Comparison of ENCODE assay signal across 18 cellular contexts in the genomic region with DNA sequence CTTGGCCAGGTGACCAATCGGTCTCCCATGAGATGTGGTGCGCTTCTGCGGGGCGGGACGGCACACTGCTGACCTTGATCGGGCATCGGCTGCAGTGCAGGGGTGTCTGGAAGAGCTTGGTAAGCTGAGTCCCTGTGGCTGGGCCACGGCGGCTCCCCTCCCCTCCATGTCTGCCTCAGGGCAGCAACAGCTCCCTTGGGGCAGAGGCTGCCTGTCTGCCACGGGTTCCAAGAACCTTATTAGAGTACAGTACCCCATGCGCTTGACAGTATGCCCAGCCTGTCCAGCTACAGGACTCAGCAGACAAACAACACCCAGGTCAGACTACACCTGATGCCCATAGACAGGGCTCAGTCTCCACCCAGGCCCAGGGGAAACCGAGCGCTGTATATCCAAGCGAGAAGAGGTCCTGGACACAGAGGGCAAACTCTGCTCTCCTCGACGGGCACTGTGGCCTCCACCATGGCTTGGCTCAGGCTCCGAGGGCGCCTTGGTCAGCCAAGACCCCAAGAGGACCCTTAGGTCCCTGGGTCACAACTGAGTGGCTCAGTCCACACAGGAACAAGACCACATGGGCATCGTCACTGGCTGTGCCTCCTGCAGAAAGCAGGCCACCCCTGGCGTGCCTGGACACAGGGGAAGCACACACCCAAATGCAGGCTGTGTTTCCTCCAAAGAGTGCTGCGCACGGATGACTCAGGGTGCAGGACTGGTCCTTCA. TPM values are rescaled to one million over a fixed set of nuclear protein-coding genes. Genes with fewer than 3 reads are reported as not detected.
DNase-seq lines count a peak whose midpoint lies in the region; ATAC-seq and TF ChIP-seq lines count a peak whose summit lies in the region.
"Had no signal": no experiment of that assay in that cellular context is flagged by ENCODE, and none has a peak within 500 bp of the region (broad histone marks: within the 10 kb centered on the region; RNA-seq: fewer than 3 reads in every experiment).

No MANE protein-coding gene starts in this region.

- H3K27me3 Mint-ChIP-seq in stimulated activated naive CD8-positive, alpha-beta T cell treated with anti-CD3 and anti-CD28 coated beads, Interleukin-15, amount 100 ng/mL, for 72 hours, result peaks cover 9% of the 10 kb centered on the region
- peaks cover 5% of the 10 kb centered on the region for H3K27me3 Mint-ChIP-seq in neural progenitor cell (ENCODE audit: insufficient read depth, low read depth)

- TF ChIP-seq CTCF in osteoblast (IDR thresholded peaks at IDR 0.05; ENCODE audit: extremely low read depth, low read depth, low read length) (no peak), neural progenitor cell (IDR thresholded peaks at IDR 0.05) (no peak)

- H2AFZ ChIP-seq in osteoblast (ENCODE audit: low read length) (no peak overlapping the region), neural progenitor cell (replicated peaks) (no peak overlapping the region)
- H2AFZ ChIP-seq: GM23248 had no signal

- H3K27me3 ChIP-seq in osteoblast (ENCODE audit: insufficient read depth, low read length), result no peaks in the 10 kb centered on the region
- H3K27me3 ChIP-seq in neural progenitor cell, result no peaks in the 10 kb centered on the region

- no peak overlapping the region for H3K9ac ChIP-seq in neural progenitor cell
- H3K9ac ChIP-seq: GM23248, KMS-11 had no signal

- no peak for DNase-seq in stimulated activated naive CD8-positive, alpha-beta T cell treated with anti-CD3 and anti-CD28 coated beads, Interleukin-15, amount 100 ng/mL, for 72 hours
- DNase-seq in stimulated activated naive CD8-positive, alpha-beta T cell treated with anti-CD3 and anti-CD28 coated beads, Interleukin-15, Interleukin-2, amounts not matched to agents 100 U/mL and 50 U/mL, for 24 hours, result no peak
- DNase-seq in osteoblast (ENCODE audit: insufficient read length, low spot score, missing footprints) (peak; percentile 17), Ammon's horn (ENCODE audit: low spot score) (no peak), neural progenitor cell (ENCODE audit: low spot score) (no peak)
- DNase-seq in activated CD4-positive, CD25-positive, alpha-beta regulatory T cell (lab: John Stamatoyannopoulos, UW), result no peak
- DNase-seq: GM23248, NCI-H1417 treated with DMSO at 0.1 percent for 48 hours, NCI-H187 treated with DMSO at 0.1 percent for 48 hours, NCI-H2227 treated with DMSO at 0.1 percent for 48 hours, NCI-H524, NCI-H82, OCI-M1, SHP77 treated with DMSO at 0.1 percent for 48 hours had no signal

- no peak overlapping the region for H3K27ac ChIP-seq in osteoblast (ENCODE audit: low read depth, low read length)
- H3K27ac ChIP-seq in neural progenitor cell, result no peak overlapping the region
- H3K27ac ChIP-seq: C4-2B, GM23248, KMS-11 had no signal

- H3K4me2 ChIP-seq in osteoblast (ENCODE audit: insufficient read depth, low read length) (no peak overlapping the region), neural progenitor cell (no peak overlapping the region)
- H3K4me2 ChIP-seq: KMS-11 had no signal

- H4K20me1 ChIP-seq in osteoblast (ENCODE audit: insufficient read depth, low read length), result no peaks in the 10 kb centered on the region
- no peaks in the 10 kb centered on the region for H4K20me1 ChIP-seq in neural progenitor cell (ENCODE audit: low read depth)

- H3K79me2 ChIP-seq in osteoblast (ENCODE audit: insufficient read depth, low read length) (no peaks in the 10 kb centered on the region), neural progenitor cell (ENCODE audit: low read depth) (no peaks in the 10 kb centered on the region)

- H3K9me3 Mint-ChIP-seq in stimulated activated naive CD8-positive, alpha-beta T cell treated with anti-CD3 and anti-CD28 coated beads, Interleukin-15, amount 100 ng/mL, for 72 hours, result no peaks in the 10 kb centered on the region
- H3K9me3 Mint-ChIP-seq in neural progenitor cell, result peaks cover 11% of the 10 kb centered on the region

- H3K4me3 Mint-ChIP-seq in stimulated activated naive CD8-positive, alpha-beta T cell treated with anti-CD3 and anti-CD28 coated beads, Interleukin-15, amount 100 ng/mL, for 72 hours, result no peak overlapping the region
- no peak overlapping the region for H3K4me3 Mint-ChIP-seq in neural progenitor cell

- H3F3A ChIP-seq in neural progenitor cell (ENCODE audit: low read depth), result no peaks in the 10 kb centered on the region

- H3K4me1 ChIP-seq in osteoblast (ENCODE audit: insufficient read depth, low read length) (no peaks in the 10 kb centered on the region), neural progenitor cell (no peaks in the 10 kb centered on the region)
- H3K4me1 ChIP-seq: HAP-1 had no signal

- peaks cover 14% of the 10 kb centered on the region for H3K4me1 Mint-ChIP-seq in stimulated activated naive CD8-positive, alpha-beta T cell treated with anti-CD3 and anti-CD28 coated beads, Interleukin-15, amount 100 ng/mL, for 72 hours
- H3K4me1 Mint-ChIP-seq in neural progenitor cell, result peaks cover 2% of the 10 kb centered on the region

- peak; percentile 26 for ATAC-seq in stimulated activated naive CD8-positive, alpha-beta T cell treated with anti-CD3 and anti-CD28 coated beads, Interleukin-15, amount 100 ng/mL, for 72 hours
- ATAC-seq in stimulated activated naive CD8-positive, alpha-beta T cell treated with anti-CD3 and anti-CD28 coated beads, Interleukin-15, Interleukin-2, amounts not matched to agents 100 U/mL and 50 U/mL, for 24 hours, result no peak
- ATAC-seq in esophagus mucosa, result peak; percentile 52

- H3K36me3 ChIP-seq in osteoblast (ENCODE audit: insufficient read depth, low read length), result no peaks in the 10 kb centered on the region
- no peaks in the 10 kb centered on the region for H3K36me3 ChIP-seq in neural progenitor cell
- H3K36me3 ChIP-seq: HAP-1 had no signal

- no peaks in the 10 kb centered on the region for H3K36me3 Mint-ChIP-seq in neural progenitor cell

- no peak overlapping the region for H3K4me3 ChIP-seq in osteoblast (ENCODE audit: insufficient read depth, low read length)
- no peak overlapping the region for H3K4me3 ChIP-seq in neural progenitor cell
- H3K4me3 ChIP-seq: GM23248, HAP-1 had no signal

- H3K9me3 ChIP-seq in osteoblast (ENCODE audit: low read depth, low read length) (no peaks in the 10 kb centered on the region), neural progenitor cell (ENCODE audit: low read depth) (no peaks in the 10 kb centered on the region)
- H3K9me3 ChIP-seq: HAP-1 had no signal

- H3K27ac Mint-ChIP-seq in stimulated activated naive CD8-positive, alpha-beta T cell treated with anti-CD3 and anti-CD28 coated beads, Interleukin-15, amount 100 ng/mL, for 72 hours, result no peak overlapping the region
- H3K27ac Mint-ChIP-seq in neural progenitor cell, result no peak overlapping the region

RNA-seq across cellular contexts. Expression of a gene that starts 18.9 kb away (rescaled TPM):
- total RNA-seq in esophagus mucosa (not detected), osteoblast (0.59 and 1.4 TPM in 2 replicates), neural progenitor cell (ENCODE audit: low replicate concordance) (0.19 TPM in 1 of 2 replicates, not detected in the other)
- total RNA-seq: GM23248 had no signal

RNA-seq across cellular contexts. Expression of a gene that starts 19.0 kb away (rescaled TPM):
- total RNA-seq in esophagus mucosa, result 0.08 TPM
- 0.29 and 0.36 TPM in 2 replicates for total RNA-seq in osteoblast
- 0.19 TPM in 1 of 2 replicates, not detected in the other for total RNA-seq in neural progenitor cell (ENCODE audit: low replicate concordance)
- total RNA-seq: GM23248 had no signal

RNA-seq across cellular contexts. Expression of a gene that starts 50.4 kb away (rescaled TPM):
- total RNA-seq in esophagus mucosa (2.0 TPM), osteoblast (not detected in 2 replicates), neural progenitor cell (ENCODE audit: low replicate concordance) (2.2 TPM in 1 of 2 replicates, not detected in the other)
- total RNA-seq: GM23248 had no signal

RNA-seq across cellular contexts. Expression of a gene that starts 56.4 kb away (rescaled TPM):
- total RNA-seq in esophagus mucosa (150 TPM), osteoblast (184 and 195 TPM in 2 replicates), neural progenitor cell (ENCODE audit: low replicate concordance) (87.6 and 181 TPM in 2 replicates)
